ENCODE assay signal across 1 cellular context in the genomic region with DNA sequence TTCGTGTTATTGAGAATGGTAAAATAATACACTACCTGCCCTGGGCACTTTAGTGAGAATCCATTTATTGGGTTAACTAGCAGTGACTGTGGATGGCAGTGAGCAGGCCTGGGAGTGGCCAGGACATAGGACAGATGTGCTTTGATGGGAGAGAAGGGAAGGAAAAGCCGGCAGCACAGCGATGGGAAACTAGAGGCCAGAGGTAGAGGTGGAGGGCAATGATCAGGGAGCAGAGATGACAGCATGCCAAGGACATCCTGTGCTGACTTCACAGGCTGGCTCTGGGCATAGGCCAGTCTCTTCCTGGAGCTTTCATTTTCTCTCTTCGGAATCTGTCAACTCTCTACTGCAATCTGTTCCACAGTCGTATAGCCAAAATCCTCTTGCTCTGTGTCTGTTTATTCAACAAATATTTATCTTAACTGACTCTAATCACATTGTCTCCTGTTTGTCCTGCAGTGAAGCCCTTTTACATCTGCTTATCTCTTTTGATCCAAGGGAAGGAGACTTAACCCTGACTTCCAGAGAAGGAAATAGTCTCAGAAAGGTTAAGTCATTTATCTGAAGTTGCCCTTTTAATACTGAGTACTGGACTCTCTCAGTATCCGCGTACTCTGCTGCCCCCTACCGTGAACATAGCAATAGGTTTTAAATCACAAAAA.
TF ChIP-seq lines count a peak whose summit lies in the region.

No MANE protein-coding gene starts in this region.

TF ChIP-seq in HepG2, 621 proteins besides CTCF, POLR2A, EP300 and RAD21 (continued from another document and continues in another):
- TF ChIP-seq, protein P1, sequence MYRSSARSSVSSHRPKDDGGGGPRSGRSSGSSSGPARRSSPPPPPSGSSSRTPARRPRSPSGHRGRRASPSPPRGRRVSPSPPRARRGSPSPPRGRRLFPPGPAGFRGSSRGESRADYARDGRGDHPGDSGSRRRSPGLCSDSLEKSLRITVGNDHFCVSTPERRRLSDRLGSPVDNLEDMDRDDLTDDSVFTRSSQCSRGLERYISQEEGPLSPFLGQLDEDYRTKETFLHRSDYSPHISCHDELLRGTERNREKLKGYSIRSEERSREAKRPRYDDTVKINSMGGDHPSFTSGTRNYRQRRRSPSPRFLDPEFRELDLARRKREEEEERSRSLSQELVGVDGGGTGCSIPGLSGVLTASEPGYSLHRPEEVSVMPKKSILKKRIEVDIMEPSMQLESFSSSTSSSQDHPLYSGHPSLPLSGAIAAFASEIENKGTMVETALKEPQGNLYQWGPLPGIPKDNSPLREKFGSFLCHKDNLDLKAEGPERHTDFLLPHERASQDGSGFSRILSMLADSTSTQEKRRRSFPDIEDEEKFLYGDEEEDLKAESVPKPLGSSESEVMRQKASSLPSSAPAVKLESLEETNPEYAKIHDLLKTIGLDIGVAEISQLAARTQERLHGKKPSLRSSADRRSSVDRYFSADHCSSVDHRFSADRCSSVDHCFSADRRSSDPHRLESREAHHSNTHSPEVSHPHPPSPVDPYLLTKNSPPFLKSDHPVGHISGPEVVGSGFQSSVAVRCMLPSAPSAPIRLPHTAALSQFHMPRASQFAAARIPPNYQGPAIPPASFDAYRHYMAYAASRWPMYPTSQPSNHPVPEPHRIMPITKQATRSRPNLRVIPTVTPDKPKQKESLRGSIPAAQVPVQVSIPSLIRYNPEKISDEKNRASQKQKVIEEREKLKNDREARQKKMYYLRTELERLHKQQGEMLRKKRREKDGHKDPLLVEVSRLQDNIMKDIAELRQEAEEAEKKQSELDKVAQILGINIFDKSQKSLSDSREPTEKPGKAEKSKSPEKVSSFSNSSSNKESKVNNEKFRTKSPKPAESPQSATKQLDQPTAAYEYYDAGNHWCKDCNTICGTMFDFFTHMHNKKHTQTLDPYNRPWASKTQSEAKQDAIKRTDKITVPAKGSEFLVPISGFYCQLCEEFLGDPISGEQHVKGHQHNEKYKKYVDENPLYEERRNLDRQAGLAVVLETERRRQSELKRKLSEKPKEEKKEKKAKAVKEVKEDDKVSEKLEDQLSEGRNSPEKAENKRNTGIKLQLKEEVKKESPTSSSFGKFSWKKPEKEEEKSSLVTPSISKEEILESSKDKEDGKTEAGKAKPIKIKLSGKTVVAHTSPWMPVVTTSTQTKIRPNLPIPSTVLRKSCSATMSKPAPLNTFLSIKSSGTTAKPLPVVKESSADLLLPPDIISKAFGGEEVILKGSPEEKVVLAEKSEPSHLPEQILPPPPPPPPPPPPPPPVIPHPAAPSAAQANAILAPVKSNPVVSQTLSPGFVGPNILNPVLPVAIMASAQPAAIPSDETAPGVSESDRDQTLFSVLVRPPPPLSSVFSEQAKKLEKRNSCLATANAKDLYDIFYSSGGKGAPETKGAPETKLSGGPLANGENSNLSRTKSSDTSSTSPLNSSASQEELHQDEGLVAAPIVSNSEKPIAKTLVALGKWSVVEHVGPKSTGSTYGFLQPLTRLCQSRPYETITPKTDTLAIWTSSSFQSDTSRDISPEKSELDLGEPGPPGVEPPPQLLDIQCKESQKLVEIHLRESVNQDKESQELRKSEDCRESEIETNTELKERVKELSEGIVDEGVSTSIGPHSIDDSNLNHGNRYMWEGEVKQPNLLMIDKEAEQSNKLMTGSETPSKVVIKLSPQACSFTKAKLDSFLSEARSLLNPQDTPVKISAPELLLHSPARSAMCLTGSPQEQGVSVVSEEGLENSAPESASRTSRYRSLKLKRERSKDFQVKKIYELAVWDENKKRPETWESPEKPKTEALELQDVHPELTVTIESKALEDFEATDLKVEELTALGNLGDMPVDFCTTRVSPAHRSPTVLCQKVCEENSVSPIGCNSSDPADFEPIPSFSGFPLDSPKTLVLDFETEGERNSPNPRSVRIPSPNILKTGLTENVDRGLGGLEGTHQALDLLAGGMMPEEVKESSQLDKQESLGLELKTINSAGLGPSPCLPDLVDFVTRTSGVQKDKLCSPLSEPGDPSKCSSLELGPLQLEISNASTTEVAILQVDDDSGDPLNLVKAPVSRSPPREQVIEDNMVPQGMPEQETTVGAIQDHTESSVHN (CRISPR knock-in tag; IDR thresholded peaks at IDR 0.05): no peak
- no peak for TF ChIP-seq ZNF841 (CRISPR knock-in tag; IDR thresholded peaks at IDR 0.05; ENCODE audit: borderline replicate concordance)
- no peak for TF ChIP-seq FOXC1 (CRISPR knock-in tag; IDR thresholded peaks at IDR 0.05; ENCODE audit: borderline replicate concordance)
- TF ChIP-seq ZNF703 (CRISPR knock-in tag; IDR thresholded peaks at IDR 0.05; ENCODE audit: borderline replicate concordance): no peak
- no peak for TF ChIP-seq PRDM10 (CRISPR knock-in tag; IDR thresholded peaks at IDR 0.05; ENCODE audit: low read depth)
- peak; percentile 73; the same call in 1 of the 2 replicates for TF ChIP-seq ZNF337 (CRISPR knock-in tag; IDR thresholded peaks at IDR 0.05; ENCODE audit: borderline replicate concordance, low read depth)
- no peak for TF ChIP-seq ZNF235 (CRISPR knock-in tag; IDR thresholded peaks at IDR 0.05; ENCODE audit: borderline replicate concordance)
- no peak for TF ChIP-seq REST (IDR thresholded peaks at IDR 0.05; ENCODE audit: borderline replicate concordance in 1 of 2, low read depth in 1 of 2, low read length in 2 of 2)
- peak; percentile 85 for TF ChIP-seq THAP11 (CRISPR knock-in tag; IDR thresholded peaks at IDR 0.05)
- TF ChIP-seq PCBP1 (IDR thresholded peaks at IDR 0.05; ENCODE audit: borderline replicate concordance, low read depth, low read length): no peak
- no peak for TF ChIP-seq ZBTB8A (CRISPR knock-in tag; IDR thresholded peaks at IDR 0.05; ENCODE audit: borderline replicate concordance, low read depth)
- TF ChIP-seq SAP130 (CRISPR knock-in tag; IDR thresholded peaks at IDR 0.05; ENCODE audit: low read depth): peak; percentile 85
- TF ChIP-seq ZNF232 (CRISPR knock-in tag; IDR thresholded peaks at IDR 0.05; ENCODE audit: borderline replicate concordance): no peak
- TF ChIP-seq, protein P2, sequence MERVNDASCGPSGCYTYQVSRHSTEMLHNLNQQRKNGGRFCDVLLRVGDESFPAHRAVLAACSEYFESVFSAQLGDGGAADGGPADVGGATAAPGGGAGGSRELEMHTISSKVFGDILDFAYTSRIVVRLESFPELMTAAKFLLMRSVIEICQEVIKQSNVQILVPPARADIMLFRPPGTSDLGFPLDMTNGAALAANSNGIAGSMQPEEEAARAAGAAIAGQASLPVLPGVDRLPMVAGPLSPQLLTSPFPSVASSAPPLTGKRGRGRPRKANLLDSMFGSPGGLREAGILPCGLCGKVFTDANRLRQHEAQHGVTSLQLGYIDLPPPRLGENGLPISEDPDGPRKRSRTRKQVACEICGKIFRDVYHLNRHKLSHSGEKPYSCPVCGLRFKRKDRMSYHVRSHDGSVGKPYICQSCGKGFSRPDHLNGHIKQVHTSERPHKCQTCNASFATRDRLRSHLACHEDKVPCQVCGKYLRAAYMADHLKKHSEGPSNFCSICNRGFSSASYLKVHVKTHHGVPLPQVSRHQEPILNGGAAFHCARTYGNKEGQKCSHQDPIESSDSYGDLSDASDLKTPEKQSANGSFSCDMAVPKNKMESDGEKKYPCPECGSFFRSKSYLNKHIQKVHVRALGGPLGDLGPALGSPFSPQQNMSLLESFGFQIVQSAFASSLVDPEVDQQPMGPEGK (CRISPR knock-in tag; IDR thresholded peaks at IDR 0.05): peak; percentile 49
- TF ChIP-seq, protein P3, sequence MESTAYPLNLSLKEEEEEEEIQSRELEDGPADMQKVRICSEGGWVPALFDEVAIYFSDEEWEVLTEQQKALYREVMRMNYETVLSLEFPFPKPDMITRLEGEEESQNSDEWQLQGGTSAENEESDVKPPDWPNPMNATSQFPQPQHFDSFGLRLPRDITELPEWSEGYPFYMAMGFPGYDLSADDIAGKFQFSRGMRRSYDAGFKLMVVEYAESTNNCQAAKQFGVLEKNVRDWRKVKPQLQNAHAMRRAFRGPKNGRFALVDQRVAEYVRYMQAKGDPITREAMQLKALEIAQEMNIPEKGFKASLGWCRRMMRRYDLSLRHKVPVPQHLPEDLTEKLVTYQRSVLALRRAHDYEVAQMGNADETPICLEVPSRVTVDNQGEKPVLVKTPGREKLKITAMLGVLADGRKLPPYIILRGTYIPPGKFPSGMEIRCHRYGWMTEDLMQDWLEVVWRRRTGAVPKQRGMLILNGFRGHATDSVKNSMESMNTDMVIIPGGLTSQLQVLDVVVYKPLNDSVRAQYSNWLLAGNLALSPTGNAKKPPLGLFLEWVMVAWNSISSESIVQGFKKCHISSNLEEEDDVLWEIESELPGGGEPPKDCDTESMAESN (CRISPR knock-in tag; conservative IDR thresholded peaks at IDR 0.05): peak; percentile 58; the same call in 1 of the 2 replicates
- TF ChIP-seq, protein P4, sequence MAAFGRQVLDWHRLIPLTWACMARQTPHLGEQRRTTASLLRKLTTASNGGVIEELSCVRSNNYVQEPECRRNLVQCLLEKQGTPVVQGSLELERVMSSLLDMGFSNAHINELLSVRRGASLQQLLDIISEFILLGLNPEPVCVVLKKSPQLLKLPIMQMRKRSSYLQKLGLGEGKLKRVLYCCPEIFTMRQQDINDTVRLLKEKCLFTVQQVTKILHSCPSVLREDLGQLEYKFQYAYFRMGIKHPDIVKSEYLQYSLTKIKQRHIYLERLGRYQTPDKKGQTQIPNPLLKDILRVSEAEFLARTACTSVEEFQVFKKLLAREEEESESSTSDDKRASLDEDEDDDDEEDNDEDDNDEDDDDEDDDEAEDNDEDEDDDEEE (CRISPR knock-in tag; IDR thresholded peaks at IDR 0.05): no peak; the same call in 1 of the 2 replicates
- no peak for TF ChIP-seq NFE2 (CRISPR knock-in tag; IDR thresholded peaks at IDR 0.05)
- no peak for TF ChIP-seq FOXK2 (IDR thresholded peaks at IDR 0.05)
- TF ChIP-seq POGZ (CRISPR knock-in tag; IDR thresholded peaks at IDR 0.05): peak; percentile 73
- no peak for TF ChIP-seq ZNF441 (CRISPR knock-in tag; IDR thresholded peaks at IDR 0.05; ENCODE audit: borderline replicate concordance)
- TF ChIP-seq ZNF790 (CRISPR knock-in tag; IDR thresholded peaks at IDR 0.05; ENCODE audit: borderline replicate concordance): no peak
- 0 out of 2 replicates have a peak, but pooled peaks have one; percentile 3 for TF ChIP-seq ZNF7 (CRISPR knock-in tag; IDR thresholded peaks at IDR 0.05)
- TF ChIP-seq, protein P5, sequence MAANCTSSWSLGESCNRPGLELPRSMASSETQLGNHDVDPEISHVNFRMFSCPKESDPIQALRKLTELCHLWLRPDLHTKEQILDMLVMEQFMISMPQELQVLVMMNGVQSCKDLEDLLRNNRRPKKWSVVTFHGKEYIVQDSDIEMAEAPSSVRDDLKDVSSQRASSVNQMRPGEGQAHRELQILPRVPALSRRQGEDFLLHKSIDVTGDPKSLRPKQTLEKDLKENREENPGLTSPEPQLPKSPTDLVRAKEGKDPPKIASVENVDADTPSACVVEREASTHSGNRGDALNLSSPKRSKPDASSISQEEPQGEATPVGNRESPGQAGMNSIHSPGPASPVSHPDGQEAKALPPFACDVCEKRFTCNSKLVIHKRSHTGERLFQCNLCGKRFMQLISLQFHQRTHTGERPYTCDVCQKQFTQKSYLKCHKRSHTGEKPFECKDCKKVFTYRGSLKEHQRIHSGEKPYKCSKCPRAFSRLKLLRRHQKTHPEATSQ (CRISPR knock-in tag; IDR thresholded peaks at IDR 0.05; ENCODE audit: borderline replicate concordance): no peak
- TF ChIP-seq SRF (IDR thresholded peaks at IDR 0.05; ENCODE audit: low read depth, low read length): no peak
- no peak for TF ChIP-seq ZNF781 (CRISPR knock-in tag; IDR thresholded peaks at IDR 0.05; ENCODE audit: borderline replicate concordance, not compliant biosample characterization)
- TF ChIP-seq POLR2AphosphoS2 (IDR thresholded peaks at IDR 0.05; ENCODE audit: low read depth, low read length): no peak
- no peak; the same call in 1 of the 2 replicates for TF ChIP-seq MIER2 (CRISPR knock-in tag; IDR thresholded peaks at IDR 0.05)
- no peak for TF ChIP-seq DMAP1 (CRISPR knock-in tag; IDR thresholded peaks at IDR 0.05)
- no peak for TF ChIP-seq NFYC (CRISPR knock-in tag; IDR thresholded peaks at IDR 0.05)
- 0 out of 2 replicates have a peak, but pooled peaks have one; percentile 32 for TF ChIP-seq DNMT3B (CRISPR knock-in tag; conservative IDR thresholded peaks at IDR 0.05)
- no peak for TF ChIP-seq AKAP8 (CRISPR knock-in tag; IDR thresholded peaks at IDR 0.05)
- no peak for TF ChIP-seq RBM39 (IDR thresholded peaks at IDR 0.05; ENCODE audit: low read depth, low read length, poor library complexity, severe bottlenecking)
